27 cellular contexts compared by ENCODE assay signal in genomic region chr6:20160541-20161283, GRCh38. TPM values are rescaled to one million over a fixed set of nuclear protein-coding genes. Genes with fewer than 3 reads are reported as not detected.
DNase-seq lines count a peak whose midpoint lies in the region; ATAC-seq, FAIRE-seq and TF ChIP-seq lines count a peak whose summit lies in the region.
"Had no signal": no experiment of that assay in that cellular context is flagged by ENCODE, and none has a peak within 500 bp of the region (broad histone marks: within the 10 kb centered on the region; RNA-seq: fewer than 3 reads in every experiment).

No MANE protein-coding gene starts in this region.

- no peak overlapping the region for H3K23ac ChIP-seq in IMR-90 (ENCODE audit: low read depth, low read length)
- no peak overlapping the region for H3K23ac ChIP-seq in trophoblast cell (ENCODE audit: low read length)

- H3K4me1 Mint-ChIP-seq in Calu3 (ENCODE audit: low read depth, unreplicated experiment): peaks cover 21% of the 10 kb centered on the region
- H3K4me1 Mint-ChIP-seq: activated naive CD8-positive, alpha-beta T cell treated with anti-CD3 and anti-CD28 coated beads, Interleukin-2, amount 50 U/mL, for 24 hours had no signal

- intact Hi-C loops in Calu3 (cut with micrococcal nuclease; ENCODE audit: unreplicated experiment): no loop called here
- intact Hi-C loops in IMR-90 (cut with micrococcal nuclease): no loop called here

- H3K4ac ChIP-seq in IMR-90 (ENCODE audit: low read depth, low read length) (no peak overlapping the region), trophoblast cell (ENCODE audit: low read depth, low read length) (no peak overlapping the region)

- ATAC-seq in IMR-90 (ENCODE audit: low read depth): peak; percentile 80
- no peak for ATAC-seq in GM18861 (IDR thresholded peaks at IDR 0.05; ENCODE audit: unreplicated experiment)
- no peak for ATAC-seq in GM21529 (IDR thresholded peaks at IDR 0.05; ENCODE audit: unreplicated experiment)
- ATAC-seq: activated naive CD8-positive, alpha-beta T cell treated with anti-CD3 and anti-CD28 coated beads, Interleukin-2, amount 50 U/mL, for 24 hours; CD8-positive, alpha-beta T cell; naive thymus-derived CD4-positive, alpha-beta T cell; Panc1; T-helper 17 cell had no signal

- in situ Hi-C loops in IMR-90 (cut with MboI; ENCODE audit: low sequenced_read_pairs): no loop called here

- H3K9me3 ChIP-seq in IMR-90 (ENCODE audit: control insufficient read depth, insufficient read depth, low read length) (no peaks in the 10 kb centered on the region), trophoblast cell (ENCODE audit: insufficient read depth, low read depth, low read length) (no peaks in the 10 kb centered on the region)
- H3K9me3 ChIP-seq: right atrium auricular region, vagina had no signal

- H2BK5ac ChIP-seq in IMR-90 (ENCODE audit: low read depth, low read length, poor library complexity, severe bottlenecking) (no peak overlapping the region), trophoblast cell (ENCODE audit: low read depth, low read length, poor library complexity) (no peak overlapping the region)

- H4K12ac ChIP-seq in trophoblast cell (ENCODE audit: low read depth, low read length): no peak overlapping the region

- H4K5ac ChIP-seq in IMR-90 (ENCODE audit: low read depth, low read length): no peak overlapping the region

- TF ChIP-seq RAD21 in IMR-90 (IDR thresholded peaks at IDR 0.05; ENCODE audit: low read length): no peak

- no peak overlapping the region for H4K91ac ChIP-seq in IMR-90 (ENCODE audit: insufficient read depth, low read depth, low read length)
- H4K91ac ChIP-seq in trophoblast cell (ENCODE audit: low read depth, low read length): no peak overlapping the region

- POLR2A ChIA-PET in IMR-90 (lab: Charles Lee; ENCODE audit: unreplicated experiment): interaction anchor here (0.6 kb wide), 1 partner anchor 978 kb away, joined by 5 read pairs; no protein-coding TSS in a partner anchor

- no peaks in the 10 kb centered on the region for H3K36me3 ChIP-seq in IMR-90 (ENCODE audit: control insufficient read depth, insufficient read depth, low read length)
- H3K36me3 ChIP-seq in trophoblast cell (ENCODE audit: control insufficient read depth in 1 of 2, insufficient read depth in 2 of 2, low read length in 2 of 2): no peaks in the 10 kb centered on the region
- H3K36me3 ChIP-seq: right atrium auricular region, vagina had no signal

- no peak overlapping the region for H3K56ac ChIP-seq in IMR-90 (ENCODE audit: extremely low read depth, insufficient read depth, low read length)

- H3K9me3 Mint-ChIP-seq in Calu3 (ENCODE audit: low read depth, unreplicated experiment): no peaks in the 10 kb centered on the region
- H3K9me3 Mint-ChIP-seq: activated naive CD8-positive, alpha-beta T cell treated with anti-CD3 and anti-CD28 coated beads, Interleukin-2, amount 50 U/mL, for 24 hours; brain; CD8-positive, alpha-beta T cell had no signal

- dilution Hi-C loops in IMR-90 (cut with HindIII; ENCODE audit: low sequenced_read_pairs, unreplicated experiment): no loop called here

- H3K4me3 ChIP-seq in IMR-90 (ENCODE audit: insufficient read depth, low read depth, low read length): no peak overlapping the region
- H3K4me3 ChIP-seq in skin epidermis: no peak overlapping the region
- H3K4me3 ChIP-seq in trophoblast cell (ENCODE audit: low read depth, low read length): no peak overlapping the region
- H3K4me3 ChIP-seq: right atrium auricular region, vagina had no signal

- CTCF ChIA-PET in Calu3 (lab: Charles Lee): interaction anchor here (0.9 to 1.2 kb wide), 5 partner anchors 15 to 244 kb away, joined by 3 to 4 read pairs (median 3); no protein-coding TSS in a partner anchor
- CTCF ChIA-PET in IMR-90 (lab: Yijun Ruan, JAX): no interaction called here

- H2AFZ ChIP-seq in IMR-90 (replicated peaks; ENCODE audit: low read length, poor library complexity) (no peak overlapping the region), trophoblast cell (ENCODE audit: insufficient read depth, low read length, poor library complexity) (no peak overlapping the region)

- H3K79me2 ChIP-seq in trophoblast cell (ENCODE audit: control insufficient read depth, insufficient read depth, low read length, poor library complexity): no peaks in the 10 kb centered on the region

- H3K4me2 ChIP-seq in IMR-90 (ENCODE audit: low read depth, low read length) (peak overlapping the region; percentile 28; the same call in 1 of the 2 replicates), trophoblast cell (ENCODE audit: low read length) (no peak overlapping the region)

- peaks cover 1% of the 10 kb centered on the region for H3K4me1 ChIP-seq in IMR-90 (ENCODE audit: control insufficient read depth, insufficient read depth, low read length)
- no peaks in the 10 kb centered on the region for H3K4me1 ChIP-seq in trophoblast cell (ENCODE audit: control insufficient read depth in 1 of 2, insufficient read depth in 2 of 2, low read length in 2 of 2)
- H3K4me1 ChIP-seq: right atrium auricular region had no signal

- H2BK20ac ChIP-seq in IMR-90 (ENCODE audit: low read depth, low read length): no peak overlapping the region

- no peak for TF ChIP-seq CTCF in Calu3 (IDR thresholded peaks at IDR 0.05; ENCODE audit: unreplicated experiment)
- no peak for TF ChIP-seq CTCF in IMR-90 (conservative IDR thresholded peaks at IDR 0.05; ENCODE audit: low read depth, low read length)

- H3K36me3 Mint-ChIP-seq in Calu3 (ENCODE audit: insufficient read depth, unreplicated experiment): no peaks in the 10 kb centered on the region
- H3K36me3 Mint-ChIP-seq: brain; CD8-positive, alpha-beta T cell had no signal

- H2AK5ac ChIP-seq in IMR-90 (ENCODE audit: low read depth, low read length): no peak overlapping the region
- H2AK5ac ChIP-seq in trophoblast cell (ENCODE audit: low read length): no peak overlapping the region

- no peak overlapping the region for H3K14ac ChIP-seq in IMR-90 (replicated peaks; ENCODE audit: low read depth, low read length)
- no peak overlapping the region for H3K14ac ChIP-seq in trophoblast cell (ENCODE audit: low read length)

- no TSS peak for BruUV-seq in Calu3 (replicated peaks; lab: Mats Ljungman, UMichigan)
- BruUV-seq in IMR-90 (replicated peaks; lab: Mats Ljungman, UMichigan): no TSS peak

- no peak overlapping the region for H2BK15ac ChIP-seq in IMR-90 (ENCODE audit: low read depth, low read length)

- no peak overlapping the region for H3K9ac ChIP-seq in IMR-90 (ENCODE audit: low read depth, low read length)
- H3K9ac ChIP-seq in trophoblast cell (ENCODE audit: low read length): no peak overlapping the region

- no peak for TF ChIP-seq POLR2A in IMR-90 (IDR thresholded peaks at IDR 0.05; ENCODE audit: low read depth, low read length)

- H2AK9ac ChIP-seq in IMR-90 (replicated peaks; ENCODE audit: low read depth, low read length, poor library complexity): no peak overlapping the region

- WGBS in IMR-90 (ENCODE audit: extremely low coverage in 2 of 2, insufficient read length in 1 of 2), 2 experiments: no CpG with 5 or more reads among the region's 9 CpGs
- no CpG with 5 or more reads among the region's 9 CpGs for WGBS in trophoblast cell (ENCODE audit: extremely low coverage, insufficient coverage, insufficient read length)

- H3K9me1 ChIP-seq in IMR-90 (ENCODE audit: insufficient read depth, low read length): peaks cover 3% of the 10 kb centered on the region; the same call in 1 of the 2 replicates

- H3K79me1 ChIP-seq in IMR-90 (ENCODE audit: low read depth in 1 of 2, low read length in 2 of 2) (peaks cover 0 to 4% of the 10 kb centered on the region in 2 experiments; a peak in 2 of 4 replicates), trophoblast cell (ENCODE audit: low read length) (no peaks in the 10 kb centered on the region)

- no peaks in the 10 kb centered on the region for H4K20me1 ChIP-seq in IMR-90 (ENCODE audit: insufficient read depth, low read length)

- H3K18ac ChIP-seq in IMR-90 (ENCODE audit: low read depth, low read length) (no peak overlapping the region), trophoblast cell (ENCODE audit: low read length) (no peak overlapping the region)

- peak; percentile 4 for FAIRE-seq in endometrium (lab: Jason Lieb, UNC)
- FAIRE-seq: HTR-8/SVneo had no signal

- H3K27me3 ChIP-seq in IMR-90 (ENCODE audit: control insufficient read depth, insufficient read depth, low read length) (no peaks in the 10 kb centered on the region), trophoblast cell (ENCODE audit: insufficient read depth, low read length) (no peaks in the 10 kb centered on the region)
- H3K27me3 ChIP-seq: right atrium auricular region, vagina had no signal

- H2BK12ac ChIP-seq in trophoblast cell (ENCODE audit: low read length): no peak overlapping the region

- peak overlapping the region; percentile 12 for H3K27ac Mint-ChIP-seq in Calu3 (ENCODE audit: unreplicated experiment)
- H3K27ac Mint-ChIP-seq: activated naive CD8-positive, alpha-beta T cell treated with anti-CD3 and anti-CD28 coated beads, Interleukin-2, amount 50 U/mL, for 24 hours; CD8-positive, alpha-beta T cell; naive thymus-derived CD4-positive, alpha-beta T cell; T-helper 17 cell had no signal

- no peaks in the 10 kb centered on the region for H3K27me3 Mint-ChIP-seq in Calu3 (ENCODE audit: unreplicated experiment)
- H3K27me3 Mint-ChIP-seq: activated naive CD8-positive, alpha-beta T cell treated with anti-CD3 and anti-CD28 coated beads, Interleukin-2, amount 50 U/mL, for 24 hours; brain; naive thymus-derived CD4-positive, alpha-beta T cell; T-helper 17 cell had no signal

- H2BK120ac ChIP-seq in IMR-90 (ENCODE audit: low read depth, low read length): no peak overlapping the region
- H2BK120ac ChIP-seq in trophoblast cell (ENCODE audit: insufficient read depth, low read length, poor library complexity): no peak overlapping the region

- no peak overlapping the region for H3K4me3 Mint-ChIP-seq in Calu3 (ENCODE audit: low read depth, unreplicated experiment)
- H3K4me3 Mint-ChIP-seq: activated naive CD8-positive, alpha-beta T cell treated with anti-CD3 and anti-CD28 coated beads, Interleukin-2, amount 50 U/mL, for 24 hours; brain; CD8-positive, alpha-beta T cell; naive thymus-derived CD4-positive, alpha-beta T cell; T-helper 17 cell had no signal

- DNase-seq in Calu3: peak; percentile 19
- DNase-seq in IMR-90: no peak
- DNase-seq in trophoblast cell: no peak
- DNase-seq: activated CD4-positive, alpha-beta T cell treated with anti-CD3 and anti-CD28 coated beads, Interleukin-2, amount 50 U/mL, for 48 hours; activated CD8-positive, alpha-beta memory T cell treated with anti-CD3 and anti-CD28 coated beads, Interleukin-2, amount 50 U/mL, for 48 hours; activated gamma-delta T cell; activated naive CD8-positive, alpha-beta T cell treated with anti-CD3 and anti-CD28 coated beads, Interleukin-2, amount 50 U/mL, for 24 hours; CD8-positive, alpha-beta T cell; DMS79; glutamatergic neuron; Kasumi-1; naive thymus-derived CD4-positive, alpha-beta T cell; NCI-H1092 treated with DMSO at 0.1 percent for 48 hours; NCI-H2081; NCI-H446; stimulated activated CD4-positive, alpha-beta T cell treated with anti-CD3 and anti-CD28 coated beads, Interleukin-15, amount 100 ng/mL, for 24 hours; stimulated activated CD8-positive, alpha-beta memory T cell treated with anti-CD3 and anti-CD28 coated beads, Interleukin-4, amount 100 ng/mL, for 48 hours; T-helper 17 cell had no signal

- H3K27ac ChIP-seq in IMR-90 (ENCODE audit: insufficient read depth, low read length): no peak overlapping the region
- peak overlapping the region in 13 of 21 experiments; percentile 2 to 70 (median 23) for H3K27ac ChIP-seq in skin epidermis
- no peak overlapping the region for H3K27ac ChIP-seq in trophoblast cell (ENCODE audit: low read depth, low read length)
- H3K27ac ChIP-seq: right atrium auricular region, vagina had no signal

- H4K8ac ChIP-seq in IMR-90 (ENCODE audit: low read depth in 2 of 2, low read length in 2 of 2) (no peak overlapping the region), trophoblast cell (ENCODE audit: low read depth, low read length) (no peak overlapping the region)

RNA-seq across cellular contexts. Expression of gene MBOAT1, which starts 51.6 kb away (rescaled TPM):
- total RNA-seq in Calu3 (2022) (39.9 and 47.8 TPM in 2 replicates), IMR-90 (2012; rRNA removed) (4.7 and 5.6 TPM in 2 replicates)
- polyA plus RNA-seq in IMR-90 (2012; rRNA removed): 1.4 and 1.6 TPM in 2 replicates
- 0.46 and 0.49 TPM in 2 replicates for polyA plus RNA-seq in IMR-90 (2012; cell fraction: cytosol; rRNA removed)
- polyA plus RNA-seq in IMR-90 (2012; cell fraction: nucleus; rRNA removed; ENCODE audit: low replicate concordance): 1.4 and 6.2 TPM in 2 replicates
- polyA plus RNA-seq in trophoblast cell (2013): 4.5 and 4.7 TPM in 2 replicates

Comparison
In these comparisons a context has a peak if more than half of its experiments do, and no peak if none do; other contexts are left out.
1. H3K27ac ChIP-seq: peak in skin epidermis (13 of 21); none in IMR-90 (single experiment) and trophoblast cell (single experiment).